ENCODE assay signal across 7 cellular contexts in genomic region chr22:31507517-31507916, GRCh38. TPM values are rescaled to one million over a fixed set of nuclear protein-coding genes. Genes with fewer than 3 reads are reported as not detected.
DNase-seq lines count a peak whose midpoint lies in the region; ATAC-seq and TF ChIP-seq lines count a peak whose summit lies in the region.
"Not testable (repeated sequence)": the region's sequence is repeated elsewhere in the genome, so short reads cannot be mapped to it uniquely, and the experiment has no call there.

No MANE protein-coding gene starts in this region.

- H3K27ac Mint-ChIP-seq in CD4-positive, CD25-positive, alpha-beta regulatory T cell = peak overlapping the region; percentile 31 to 84 (median 57)
- H3K27ac Mint-ChIP-seq in activated CD4-positive, alpha-beta T cell treated with anti-CD3 and anti-CD28 coated beads for 36 hours = peak overlapping the region; percentile 37
- H3K27ac Mint-ChIP-seq in activated CD8-positive, alpha-beta T cell treated with anti-CD3 and anti-CD28 coated beads for 36 hours = peak overlapping the region; percentile 68
- peak overlapping the region; percentile 91 for H3K27ac Mint-ChIP-seq in activated T-cell treated with anti-CD3 and anti-CD28 coated beads, Interleukin-2, amount 50 U/mL, for 72 hours
- peak overlapping the region; percentile 59 for H3K27ac Mint-ChIP-seq in activated naive CD4-positive, alpha-beta T cell treated with anti-CD3 and anti-CD28 coated beads for 36 hours
- peak overlapping the region; percentile 13 for H3K27ac Mint-ChIP-seq in central memory CD8-positive, alpha-beta T cell (ENCODE audit: low read depth)
- H3K27ac Mint-ChIP-seq in stimulated activated naive CD8-positive, alpha-beta T cell treated with anti-CD3 and anti-CD28 coated beads, Interleukin-15, Interleukin-2, amounts not matched to agents 100 ng/mL and 50 ng/mL, for 24 hours = peak overlapping the region; percentile 68

- not testable (repeated sequence) for H3K4me3 ChIP-seq in CD4-positive, CD25-positive, alpha-beta regulatory T cell (ENCODE audit: low read depth, low read length)

- H3K27me3 Mint-ChIP-seq in CD4-positive, CD25-positive, alpha-beta regulatory T cell; activated CD4-positive, alpha-beta T cell treated with anti-CD3 and anti-CD28 coated beads for 36 hours; activated CD8-positive, alpha-beta T cell treated with anti-CD3 and anti-CD28 coated beads for 36 hours; activated T-cell treated with anti-CD3 and anti-CD28 coated beads, Interleukin-2, amount 50 U/mL, for 72 hours (ENCODE audit: low read depth); activated naive CD4-positive, alpha-beta T cell treated with anti-CD3 and anti-CD28 coated beads for 36 hours (ENCODE audit: low read depth); central memory CD8-positive, alpha-beta T cell; stimulated activated naive CD8-positive, alpha-beta T cell treated with anti-CD3 and anti-CD28 coated beads, Interleukin-15, Interleukin-2, amounts not matched to agents 100 ng/mL and 50 ng/mL, for 24 hours: not testable (repeated sequence)

- not testable (repeated sequence) for ATAC-seq in CD4-positive, CD25-positive, alpha-beta regulatory T cell (ENCODE audit: low read depth in 2 of 2); activated CD4-positive, alpha-beta T cell treated with anti-CD3 and anti-CD28 coated beads for 36 hours; activated CD8-positive, alpha-beta T cell treated with anti-CD3 and anti-CD28 coated beads for 36 hours; activated T-cell treated with anti-CD3 and anti-CD28 coated beads, Interleukin-2, amount 50 U/mL, for 72 hours (replicated peaks in 1 of 2); central memory CD8-positive, alpha-beta T cell (replicated peaks; ENCODE audit: extremely low read depth, poor library complexity, severe bottlenecking)

- H3K4me1 ChIP-seq in CD4-positive, CD25-positive, alpha-beta regulatory T cell (ENCODE audit: control insufficient read depth, insufficient read depth, low read length, poor library complexity, severe bottlenecking) = peaks cover 20% of the 10 kb centered on the region

- H3K36me3 ChIP-seq in CD4-positive, CD25-positive, alpha-beta regulatory T cell (ENCODE audit: control insufficient read depth, insufficient read depth, low read length) = peaks cover 46% of the 10 kb centered on the region

- not testable (repeated sequence) for TF ChIP-seq CTCF in activated CD8-positive, alpha-beta T cell treated with anti-CD3 and anti-CD28 coated beads for 36 hours (IDR thresholded peaks at IDR 0.05)

- intact Hi-C loops in activated CD4-positive, alpha-beta T cell treated with anti-CD3 and anti-CD28 coated beads for 36 hours (cut with DNase I, micrococcal nuclease); activated CD8-positive, alpha-beta T cell treated with anti-CD3 and anti-CD28 coated beads for 36 hours (cut with micrococcal nuclease); activated naive CD4-positive, alpha-beta T cell treated with anti-CD3 and anti-CD28 coated beads for 36 hours (cut with micrococcal nuclease): not testable (repeated sequence)

- not testable (repeated sequence) for DNase-seq in CD4-positive, CD25-positive, alpha-beta regulatory T cell; activated CD4-positive, alpha-beta T cell treated with anti-CD3 and anti-CD28 coated beads for 36 hours; activated CD8-positive, alpha-beta T cell treated with anti-CD3 and anti-CD28 coated beads for 36 hours; activated T-cell treated with anti-CD3 and anti-CD28 coated beads, Interleukin-2, amount 50 U/mL, for 72 hours; activated naive CD4-positive, alpha-beta T cell treated with anti-CD3 and anti-CD28 coated beads for 36 hours; central memory CD8-positive, alpha-beta T cell (ENCODE audit: low spot score in 2 of 2)

- POLR2A ChIA-PET in activated CD4-positive, alpha-beta T cell treated with anti-CD3 and anti-CD28 coated beads for 36 hours (lab: Charles Lee) = not testable (repeated sequence)
- POLR2A ChIA-PET in activated CD8-positive, alpha-beta T cell treated with anti-CD3 and anti-CD28 coated beads for 36 hours (lab: Charles Lee) = interaction anchor here (1.0 to 1.1 kb wide), 2 partner anchors 18 to 118 kb away, joined by 3 read pairs; partner anchors contain the start of gene EIF4ENIF1

- H3K9me3 Mint-ChIP-seq in CD4-positive, CD25-positive, alpha-beta regulatory T cell; activated CD4-positive, alpha-beta T cell treated with anti-CD3 and anti-CD28 coated beads for 36 hours (ENCODE audit: low read depth); activated CD8-positive, alpha-beta T cell treated with anti-CD3 and anti-CD28 coated beads for 36 hours; activated T-cell treated with anti-CD3 and anti-CD28 coated beads, Interleukin-2, amount 50 U/mL, for 72 hours; activated naive CD4-positive, alpha-beta T cell treated with anti-CD3 and anti-CD28 coated beads for 36 hours; central memory CD8-positive, alpha-beta T cell; stimulated activated naive CD8-positive, alpha-beta T cell treated with anti-CD3 and anti-CD28 coated beads, Interleukin-15, Interleukin-2, amounts not matched to agents 100 ng/mL and 50 ng/mL, for 24 hours: not testable (repeated sequence)

- peaks cover 42% of the 10 kb centered on the region for H3K36me3 Mint-ChIP-seq in CD4-positive, CD25-positive, alpha-beta regulatory T cell
- H3K36me3 Mint-ChIP-seq in activated CD4-positive, alpha-beta T cell treated with anti-CD3 and anti-CD28 coated beads for 36 hours (ENCODE audit: low read depth) = peaks cover 71% of the 10 kb centered on the region
- peaks cover 60% of the 10 kb centered on the region for H3K36me3 Mint-ChIP-seq in activated CD8-positive, alpha-beta T cell treated with anti-CD3 and anti-CD28 coated beads for 36 hours (ENCODE audit: low read depth)
- peaks cover 18 to 56% of the 10 kb centered on the region in 2 donors for H3K36me3 Mint-ChIP-seq in activated T-cell treated with anti-CD3 and anti-CD28 coated beads, Interleukin-2, amount 50 U/mL, for 72 hours (ENCODE audit: insufficient read depth in 2 of 2)
- peaks cover 48% of the 10 kb centered on the region for H3K36me3 Mint-ChIP-seq in activated naive CD4-positive, alpha-beta T cell treated with anti-CD3 and anti-CD28 coated beads for 36 hours (ENCODE audit: low read depth)
- H3K36me3 Mint-ChIP-seq in central memory CD8-positive, alpha-beta T cell (ENCODE audit: insufficient read depth) = peaks cover 32% of the 10 kb centered on the region
- H3K36me3 Mint-ChIP-seq in stimulated activated naive CD8-positive, alpha-beta T cell treated with anti-CD3 and anti-CD28 coated beads, Interleukin-15, Interleukin-2, amounts not matched to agents 100 ng/mL and 50 ng/mL, for 24 hours (ENCODE audit: low read depth) = peaks cover 68% of the 10 kb centered on the region

- not testable (repeated sequence) for H3K9me3 ChIP-seq in CD4-positive, CD25-positive, alpha-beta regulatory T cell (ENCODE audit: control insufficient read depth in 2 of 2, low read length in 2 of 2)

- CTCF ChIA-PET in activated CD4-positive, alpha-beta T cell treated with anti-CD3 and anti-CD28 coated beads for 36 hours (lab: Charles Lee) = interaction anchor here (1.7 kb wide), 1 partner anchor 32 kb away, joined by 4 read pairs; no protein-coding TSS in a partner anchor
- CTCF ChIA-PET in activated CD8-positive, alpha-beta T cell treated with anti-CD3 and anti-CD28 coated beads for 36 hours (lab: Charles Lee) = interaction anchor here (0.9 kb wide), 1 partner anchor 49 kb away, joined by 3 read pairs; no protein-coding TSS in a partner anchor
- CTCF ChIA-PET in activated naive CD4-positive, alpha-beta T cell treated with anti-CD3 and anti-CD28 coated beads for 36 hours (lab: Charles Lee) = not testable (repeated sequence)

- H3K27ac ChIP-seq in CD4-positive, CD25-positive, alpha-beta regulatory T cell (ENCODE audit: insufficient read depth, low read length, poor library complexity, severe bottlenecking) = not testable (repeated sequence)

- H3K4me1 Mint-ChIP-seq in CD4-positive, CD25-positive, alpha-beta regulatory T cell = peaks cover 28 to 77% (median 46%) of the 10 kb centered on the region in 4 donors
- H3K4me1 Mint-ChIP-seq in activated CD4-positive, alpha-beta T cell treated with anti-CD3 and anti-CD28 coated beads for 36 hours = peaks cover 68% of the 10 kb centered on the region
- peaks cover 61% of the 10 kb centered on the region for H3K4me1 Mint-ChIP-seq in activated CD8-positive, alpha-beta T cell treated with anti-CD3 and anti-CD28 coated beads for 36 hours (ENCODE audit: low read depth)
- H3K4me1 Mint-ChIP-seq in activated T-cell treated with anti-CD3 and anti-CD28 coated beads, Interleukin-2, amount 50 U/mL, for 72 hours (ENCODE audit: low read depth) = peaks cover 71% of the 10 kb centered on the region
- peaks cover 64% of the 10 kb centered on the region for H3K4me1 Mint-ChIP-seq in activated naive CD4-positive, alpha-beta T cell treated with anti-CD3 and anti-CD28 coated beads for 36 hours (ENCODE audit: low read depth)
- peaks cover 50% of the 10 kb centered on the region for H3K4me1 Mint-ChIP-seq in central memory CD8-positive, alpha-beta T cell
- peaks cover 68% of the 10 kb centered on the region for H3K4me1 Mint-ChIP-seq in stimulated activated naive CD8-positive, alpha-beta T cell treated with anti-CD3 and anti-CD28 coated beads, Interleukin-15, Interleukin-2, amounts not matched to agents 100 ng/mL and 50 ng/mL, for 24 hours (ENCODE audit: low read depth)

- H3K27me3 ChIP-seq in CD4-positive, CD25-positive, alpha-beta regulatory T cell (ENCODE audit: control insufficient read depth, insufficient read depth, low read length) = not testable (repeated sequence)

- H3K4me3 Mint-ChIP-seq in CD4-positive, CD25-positive, alpha-beta regulatory T cell = peak overlapping the region in 1 of 4 donors; percentile 19
- H3K4me3 Mint-ChIP-seq in activated CD4-positive, alpha-beta T cell treated with anti-CD3 and anti-CD28 coated beads for 36 hours; activated CD8-positive, alpha-beta T cell treated with anti-CD3 and anti-CD28 coated beads for 36 hours; activated naive CD4-positive, alpha-beta T cell treated with anti-CD3 and anti-CD28 coated beads for 36 hours; central memory CD8-positive, alpha-beta T cell; stimulated activated naive CD8-positive, alpha-beta T cell treated with anti-CD3 and anti-CD28 coated beads, Interleukin-15, Interleukin-2, amounts not matched to agents 100 ng/mL and 50 ng/mL, for 24 hours: not testable (repeated sequence)
- peak overlapping the region in 1 of 2 donors; percentile 31 for H3K4me3 Mint-ChIP-seq in activated T-cell treated with anti-CD3 and anti-CD28 coated beads, Interleukin-2, amount 50 U/mL, for 72 hours

RNA-seq across cellular contexts. Expression of gene SFI1, which starts 11.2 kb away (rescaled TPM):
- total RNA-seq in CD4-positive, CD25-positive, alpha-beta regulatory T cell = 300 TPM
- polyA plus RNA-seq in CD4-positive, CD25-positive, alpha-beta regulatory T cell = 10 to 100 TPM; 18.6 to 36.1 (median 28.0) TPM
- 100 to 1,000 TPM; 221 to 234 TPM for total RNA-seq in activated CD4-positive, alpha-beta T cell treated with anti-CD3 and anti-CD28 coated beads for 36 hours
- 100 to 1,000 TPM; 273 to 274 TPM for total RNA-seq in activated CD8-positive, alpha-beta T cell treated with anti-CD3 and anti-CD28 coated beads for 36 hours
- 100 to 1,000 TPM; 285 to 342 TPM for total RNA-seq in activated T-cell treated with anti-CD3 and anti-CD28 coated beads, Interleukin-2, amount 50 U/mL, for 72 hours
- 100 to 1,000 TPM; 147 to 155 TPM for total RNA-seq in activated naive CD4-positive, alpha-beta T cell treated with anti-CD3 and anti-CD28 coated beads for 36 hours

RNA-seq across cellular contexts. Expression of gene EIF4ENIF1, which starts 17.9 kb away (rescaled TPM):
- total RNA-seq in CD4-positive, CD25-positive, alpha-beta regulatory T cell = 26.6 TPM
- polyA plus RNA-seq in CD4-positive, CD25-positive, alpha-beta regulatory T cell = 10 to 100 TPM in 3 of 4 donors, 1 to 10 TPM in 1; 9.3 to 14.6 (median 10.9) TPM
- total RNA-seq in activated CD4-positive, alpha-beta T cell treated with anti-CD3 and anti-CD28 coated beads for 36 hours = 10 to 100 TPM; 45.4 to 75.0 TPM
- total RNA-seq in activated CD8-positive, alpha-beta T cell treated with anti-CD3 and anti-CD28 coated beads for 36 hours = 10 to 100 TPM; 50.3 to 50.5 TPM
- total RNA-seq in activated T-cell treated with anti-CD3 and anti-CD28 coated beads, Interleukin-2, amount 50 U/mL, for 72 hours = 10 to 100 TPM; 46.9 to 48.6 TPM
- 10 to 100 TPM; 28.1 to 29.0 TPM for total RNA-seq in activated naive CD4-positive, alpha-beta T cell treated with anti-CD3 and anti-CD28 coated beads for 36 hours

Comparison
In these comparisons a context has a peak if more than half of its experiments do, and no peak if none do; other contexts are left out.
1. H3K27ac Mint-ChIP-seq: peak in every context shown above with its lines; median percentile 91 in activated T-cell treated with anti-CD3 and anti-CD28 coated beads, Interleukin-2, amount 50 U/mL, for 72 hours; 68 in activated CD8-positive, alpha-beta T cell treated with anti-CD3 and anti-CD28 coated beads for 36 hours; 68 in stimulated activated naive CD8-positive, alpha-beta T cell treated with anti-CD3 and anti-CD28 coated beads, Interleukin-15, Interleukin-2, amounts not matched to agents 100 ng/mL and 50 ng/mL, for 24 hours; 59 in activated naive CD4-positive, alpha-beta T cell treated with anti-CD3 and anti-CD28 coated beads for 36 hours; 57 in CD4-positive, CD25-positive, alpha-beta regulatory T cell; 37 in activated CD4-positive, alpha-beta T cell treated with anti-CD3 and anti-CD28 coated beads for 36 hours; 13 in central memory CD8-positive, alpha-beta T cell.